Comparison of ENCODE assay signal across 22 cellular contexts in the genomic region with DNA sequence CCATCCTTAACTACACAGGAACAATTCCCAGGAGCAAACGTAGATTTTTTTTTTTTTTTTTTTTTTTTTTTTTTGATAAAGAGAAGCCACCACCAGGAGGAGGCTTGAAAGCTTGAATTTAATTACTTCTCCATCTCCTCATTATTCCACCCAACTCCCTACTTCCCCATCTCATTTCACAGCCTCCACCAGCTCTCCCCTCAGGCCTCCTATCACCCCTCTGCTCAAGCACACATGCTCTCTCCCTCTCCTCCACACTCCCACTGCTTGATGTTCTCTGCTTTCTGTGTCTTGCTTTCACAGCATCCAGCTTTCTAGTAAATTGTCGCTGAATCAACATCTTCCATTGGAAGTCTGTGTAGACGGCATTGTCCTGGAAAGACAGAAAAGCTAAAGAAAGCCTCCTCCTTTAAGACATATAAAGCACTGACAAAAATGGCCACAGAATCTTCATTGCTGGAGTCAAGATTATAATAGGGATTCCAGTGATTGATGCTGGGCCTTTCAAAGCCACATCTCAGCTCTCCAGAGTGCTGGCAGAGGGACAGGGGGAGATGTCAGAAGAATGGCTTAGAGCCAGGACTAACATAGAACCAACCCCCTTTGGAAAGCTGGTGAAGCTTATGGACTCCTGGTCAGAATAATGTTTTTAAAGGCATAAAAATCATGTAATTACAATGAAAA. TPM values are rescaled to one million over a fixed set of nuclear protein-coding genes. Genes with fewer than 3 reads are reported as not detected.
DNase-seq lines count a peak whose midpoint lies in the region; ATAC-seq, FAIRE-seq and TF ChIP-seq lines count a peak whose summit lies in the region.
"Had no signal": no experiment of that assay in that cellular context is flagged by ENCODE, and none has a peak within 500 bp of the region (broad histone marks: within the 10 kb centered on the region; RNA-seq: fewer than 3 reads in every experiment).

No MANE protein-coding gene starts in this region.

- H3K79me2 ChIP-seq in K562 (ENCODE audit: control insufficient read depth, insufficient read depth, low read length) = no peaks in the 10 kb centered on the region

- WGBS in K562 (ENCODE audit: insufficient coverage, low coverage, missing lambda C conversion rate) = 0% methylated on average over 3 of the region's 3 CpGs
- 94 to 100% methylated on average over 1 to 2 of the region's 3 CpGs for WGBS in mesodermal cell (ENCODE audit: insufficient coverage in 2 of 2), 2 experiments
- 69 to 93% methylated on average over 3 of the region's 3 CpGs for WGBS in aorta, 2 donors

- no peaks in the 10 kb centered on the region for H3K4me1 Mint-ChIP-seq in CD4-positive, alpha-beta memory T cell

- H3K36me3 Mint-ChIP-seq in CD4-positive, alpha-beta memory T cell = no peaks in the 10 kb centered on the region
- H3K36me3 Mint-ChIP-seq: natural killer cell treated with Interleukin-12 subunit alpha and Interleukin-12 subunit beta and Interleukin-15 and Interleukin-18, amount 100 ng/mL, for 72 hours had no signal

- FAIRE-seq in K562 (lab: Jason Lieb, UNC) = no peak
- FAIRE-seq: bronchial epithelial cell, urothelium cell line had no signal

- H3K36me3 ChIP-seq in BE2C (no peaks in the 10 kb centered on the region), K562 (ENCODE audit: control insufficient read depth, insufficient read depth, low read length) (no peaks in the 10 kb centered on the region), mesodermal cell (ENCODE audit: control insufficient read depth, insufficient read depth, low read length) (no peaks in the 10 kb centered on the region), aorta (ENCODE audit: control insufficient read depth in 1 of 2, insufficient read depth in 2 of 2, low read length in 1 of 2) (no peaks in the 10 kb centered on the region)
- no peaks in the 10 kb centered on the region for H3K36me3 ChIP-seq in CD4-positive, alpha-beta memory T cell (ENCODE audit: insufficient read depth, low read length)
- H3K36me3 ChIP-seq: prostate gland had no signal

- H3K9ac ChIP-seq in K562 (ENCODE audit: insufficient read depth in 1 of 2, low read depth in 2 of 2, low read length in 2 of 2) = no peak overlapping the region

- H4K20me1 ChIP-seq in K562 (replicated peaks; ENCODE audit: control insufficient read depth, insufficient read depth, low read length) = no peaks in the 10 kb centered on the region

- POLR2A ChIA-PET in HEK293T (lab: Yijun Ruan, JAX) (no interaction called here), K562 (lab: Yijun Ruan, JAX) (interaction anchor here (0.6 to 1.0 kb wide), 3 partner anchors 9 to 76 kb away, joined by 3 read pairs; no protein-coding TSS in a partner anchor)
- POLR2A ChIA-PET in CD4-positive, alpha-beta memory T cell (lab: Charles Lee; ENCODE audit: partially characterized antibody) = no interaction called here

- intact Hi-C loops in K562 (cut with micrococcal nuclease) = no loop called here
- intact Hi-C loops in CD4-positive, alpha-beta memory T cell (cut with micrococcal nuclease) = no loop called here
- intact Hi-C loops in aorta (cut with DNase I) = no loop called here

- H3K27ac ChIP-seq in K562 (ENCODE audit: extremely low read depth, low read depth, low read length) (no peak overlapping the region), mesodermal cell (ENCODE audit: low read depth, low read length, severe bottlenecking) (peak overlapping the region; percentile 33), aorta (ENCODE audit: low read depth in 1 of 2, low read length in 2 of 2) (no peak overlapping the region)
- no peak overlapping the region for H3K27ac ChIP-seq in CD4-positive, alpha-beta memory T cell (ENCODE audit: low read depth, low read length)
- H3K27ac ChIP-seq: prostate gland had no signal

- H3K27ac Mint-ChIP-seq in CD4-positive, alpha-beta memory T cell = no peak overlapping the region
- H3K27ac Mint-ChIP-seq: natural killer cell treated with Interleukin-12 subunit alpha and Interleukin-12 subunit beta and Interleukin-15 and Interleukin-18, amount 100 ng/mL, for 72 hours had no signal

- H3K9me3 ChIP-seq in BE2C (no peaks in the 10 kb centered on the region), K562 (replicated peaks; ENCODE audit: control insufficient read depth, insufficient read depth, low read depth, low read length) (no peaks in the 10 kb centered on the region), mesodermal cell (ENCODE audit: control insufficient read depth, low read length) (no peaks in the 10 kb centered on the region), aorta (ENCODE audit: control insufficient read depth, low read length) (no peaks in the 10 kb centered on the region)
- H3K9me3 ChIP-seq in CD4-positive, alpha-beta memory T cell (ENCODE audit: control insufficient read depth in 1 of 2, low read length in 2 of 2) = no peaks in the 10 kb centered on the region
- H3K9me3 ChIP-seq: prostate gland had no signal

- H3K4me3 Mint-ChIP-seq in CD4-positive, alpha-beta memory T cell = no peak overlapping the region
- H3K4me3 Mint-ChIP-seq: H9; natural killer cell treated with Interleukin-12 subunit alpha and Interleukin-12 subunit beta and Interleukin-15 and Interleukin-18, amount 100 ng/mL, for 72 hours had no signal

- no peak overlapping the region for H3K4me3 ChIP-seq in BE2C (ENCODE audit: low read depth, low read length)
- H3K4me3 ChIP-seq in K562 = no peak overlapping the region
- H3K4me3 ChIP-seq in mesodermal cell (ENCODE audit: extremely low read depth, insufficient read depth, low read length, poor library complexity, severe bottlenecking) = no peak overlapping the region
- H3K4me3 ChIP-seq in CD4-positive, alpha-beta memory T cell (ENCODE audit: low read length in 2 of 2) = no peak overlapping the region
- H3K4me3 ChIP-seq in aorta (ENCODE audit: low read length in 2 of 2) = no peak overlapping the region
- H3K4me3 ChIP-seq: prostate gland had no signal

- TF ChIP-seq POLR2A in K562 (conservative IDR thresholded peaks at IDR 0.05) = no peak

- TF ChIP-seq CTCF in BE2C (IDR thresholded peaks at IDR 0.05; ENCODE audit: low read depth, low read length) (peak; percentile 10; the same call in 1 of the 2 replicates), K562 (IDR thresholded peaks at IDR 0.05 in 2 of 3, conservative IDR thresholded peaks at IDR 0.05 in 1 of 3; ENCODE audit: insufficient read depth in 2 of 3, low read depth in 1 of 3, low read length in 3 of 3) (no peak)

- H3K27me3 ChIP-seq in BE2C (no peaks in the 10 kb centered on the region), K562 (ENCODE audit: control insufficient read depth in 2 of 2, insufficient read depth in 2 of 2, low read length in 2 of 2) (peaks cover 0 to 4% of the 10 kb centered on the region in 2 experiments; a peak in 1 of 5 replicates), aorta (ENCODE audit: control insufficient read depth in 1 of 2, insufficient read depth in 2 of 2, low read length in 1 of 2) (no peaks in the 10 kb centered on the region)
- no peaks in the 10 kb centered on the region for H3K27me3 ChIP-seq in CD4-positive, alpha-beta memory T cell (ENCODE audit: insufficient read depth, low read length)

- in situ Hi-C loops in K562 (cut with MboI) = no loop called here

- no peak overlapping the region for H3K4me2 ChIP-seq in K562 (ENCODE audit: insufficient read depth, low read length)

- peaks cover 20% of the 10 kb centered on the region for H3K4me1 ChIP-seq in BE2C
- no peaks in the 10 kb centered on the region for H3K4me1 ChIP-seq in K562 (replicated peaks in 1 of 2; ENCODE audit: control insufficient read depth in 2 of 2, insufficient read depth in 2 of 2, low read length in 2 of 2)
- peaks cover 17% of the 10 kb centered on the region for H3K4me1 ChIP-seq in mesodermal cell (ENCODE audit: control insufficient read depth, insufficient read depth, low read length, poor library complexity, severe bottlenecking)
- H3K4me1 ChIP-seq in CD4-positive, alpha-beta memory T cell (ENCODE audit: insufficient read depth, low read length) = no peaks in the 10 kb centered on the region
- peaks cover 0 to 3% of the 10 kb centered on the region in 2 donors for H3K4me1 ChIP-seq in aorta (ENCODE audit: control insufficient read depth in 1 of 2, insufficient read depth in 2 of 2, low read length in 2 of 2)
- H3K4me1 ChIP-seq: prostate gland had no signal

- CTCF ChIA-PET in HEK293T (lab: Yijun Ruan, JAX) (interaction anchor here (0.5 kb wide), 1 partner anchor 68 kb away, joined by 3 read pairs; no protein-coding TSS in a partner anchor), K562 (lab: Yijun Ruan, JAX; ENCODE audit: low intra/inter-chr PET ratio) (no interaction called here)
- CTCF ChIA-PET in CD4-positive, alpha-beta memory T cell (lab: Charles Lee; ENCODE audit: partially characterized antibody) = no interaction called here

- H3K9me1 ChIP-seq in K562 (ENCODE audit: control insufficient read depth, insufficient read depth, low read length) = no peaks in the 10 kb centered on the region

- TF ChIP-seq RAD21 in K562 (CRISPR knock-in tag; conservative IDR thresholded peaks at IDR 0.05 in 1 of 2, IDR thresholded peaks at IDR 0.05 in 1 of 2) = no peak

- no peaks in the 10 kb centered on the region for H3K9me3 Mint-ChIP-seq in CD4-positive, alpha-beta memory T cell
- H3K9me3 Mint-ChIP-seq: H9; natural killer cell treated with Interleukin-12 subunit alpha and Interleukin-12 subunit beta and Interleukin-15 and Interleukin-18, amount 100 ng/mL, for 72 hours had no signal

- H2AFZ ChIP-seq in K562 (ENCODE audit: low read depth, low read length) = no peak overlapping the region

- H3K27me3 Mint-ChIP-seq in CD4-positive, alpha-beta memory T cell = peaks cover 13 to 26% of the 10 kb centered on the region in 2 donors

- ATAC-seq in K562 (no peak), GM21576 (IDR thresholded peaks at IDR 0.05; ENCODE audit: unreplicated experiment) (no peak), aorta (ENCODE audit: low FRiP score) (no peak)
- ATAC-seq: activated CD4-positive, CD25-positive, alpha-beta regulatory T cell treated with anti-CD3 and anti-CD28 coated beads, Interleukin-2, amount 50 U/mL, for 24 hours; left colon; natural killer cell treated with Interleukin-12 subunit alpha and Interleukin-12 subunit beta and Interleukin-15 and Interleukin-18, amount 100 ng/mL, for 72 hours had no signal

- DNase-seq in BE2C (no peak), HEK293T (ENCODE audit: extremely low spot score) (no peak), K562 (ENCODE audit: extremely low read depth in 1 of 4, low spot score in 3 of 4) (no peak), NCI-H774 (lab: John Stamatoyannopoulos, UW) (no peak), aorta (no peak)
- no peak for DNase-seq in CD4-positive, alpha-beta memory T cell
- DNase-seq: activated T-cell treated with anti-CD3 and anti-CD28 coated beads, Interleukin-2, amount 50 U/mL, for 1 hour; DMS153; GF-D8; H9; left colon; MM.1S; NCI-H187; NCI-H510A; T1000 had no signal

- no peak for TF ChIP-seq EP300 in K562 (IDR thresholded peaks at IDR 0.05; ENCODE audit: low read length)

- no TSS peak for BruUV-seq in K562 (replicated peaks; lab: Mats Ljungman, UMichigan)

RNA-seq across cellular contexts. Expression of gene DOCK4, which starts 58.3 kb away (rescaled TPM):
- 26.7 TPM for polyA plus RNA-seq in BE2C (2012; ENCODE audit: insufficient read depth, insufficient read length, low read depth)
- 15.9 and 23.4 TPM in 2 replicates for total RNA-seq in K562 (2011; cell fraction: chromatin; rRNA removed; ENCODE audit: low replicate concordance)
- 3.8 and 8.0 TPM in 2 replicates for total RNA-seq in K562 (2011; cell fraction: nucleolus; rRNA removed)
- 10.6 and 11.6 TPM in 2 replicates for total RNA-seq in K562 (2011; cell fraction: nucleoplasm; rRNA removed)
- total RNA-seq in K562 (2014; rRNA removed) (1.5 and 2.0 TPM in 2 replicates), K562 (2014; rRNA removed; fragmentation: Illumina TruSeq; extraction: Trizol) (2.1 and 2.3 TPM in 2 replicates), K562 (2015; rRNA removed; fragmentation: Illumina TruSeq; extraction: Trizol) (1.7 and 2.1 TPM in 2 replicates), K562 (2021) (3.8 and 4.9 TPM in 2 replicates), aorta (10 to 100 TPM; 34.2 to 94.3 TPM)
- polyA plus RNA-seq in K562 (2011; rRNA removed) (3.7 and 5.7 TPM in 2 replicates), K562 (2014; fragmentation: Illumina TruSeq; extraction: Trizol) (1.8 and 2.9 TPM in 2 replicates), K562 (2014; fragmentation: Nextera tagmentation; extraction: Ambion mirVana) (under 1 TPM; 0.42 to 0.45 TPM), K562 (2014; rRNA removed) (3.3 and 3.8 TPM in 2 replicates), aorta (1 to 10 TPM; 2.9 to 5.8 TPM)
- polyA plus RNA-seq in K562 (2011; cell fraction: cytosol; rRNA removed) = 1.2 and 1.7 TPM in 2 replicates
- 18.4 and 29.9 TPM in 2 replicates for polyA plus RNA-seq in K562 (2011; cell fraction: nucleus; rRNA removed)
- polyA plus RNA-seq in K562 (2012) = 1.9 and 2.4 TPM in 2 replicates
- polyA minus RNA-seq in K562 (2011; rRNA and poly(A)+ RNA removed) = 4.3 and 6.8 TPM in 2 replicates
- 1.1 and 1.2 TPM in 2 replicates for polyA minus RNA-seq in K562 (2011; cell fraction: cytosol; rRNA and poly(A)+ RNA removed)
- polyA minus RNA-seq in K562 (2011; cell fraction: nucleus; rRNA and poly(A)+ RNA removed) = 10.6 and 13.5 TPM in 2 replicates
- 39.2 TPM for polyA plus RNA-seq in mesodermal cell (2013, experiment 1 of 2)
- polyA plus RNA-seq in mesodermal cell (2013, experiment 2 of 2) = 36.4 TPM
- 1 to 10 TPM; 1.2 to 1.5 TPM for total RNA-seq in CD4-positive, alpha-beta memory T cell
- polyA plus RNA-seq in CD4-positive, alpha-beta memory T cell = under 1 TPM in 1 of 2 donors, not detected in 1; 0.47 TPM

RNA-seq across cellular contexts. Expression of gene ZNF277, which starts 58.6 kb away (rescaled TPM):
- polyA plus RNA-seq in BE2C (2012; ENCODE audit: insufficient read depth, insufficient read length, low read depth) = 14.8 TPM
- 7.6 and 23.6 TPM in 2 replicates for total RNA-seq in K562 (2011; cell fraction: chromatin; rRNA removed; ENCODE audit: low replicate concordance)
- total RNA-seq in K562 (2011; cell fraction: nucleolus; rRNA removed) = 11.6 and 14.0 TPM in 2 replicates
- 13.6 and 16.2 TPM in 2 replicates for total RNA-seq in K562 (2011; cell fraction: nucleoplasm; rRNA removed)
- 14.3 and 18.8 TPM in 2 replicates for total RNA-seq in K562 (2014; rRNA removed)
- 33.5 and 42.0 TPM in 2 replicates for total RNA-seq in K562 (2014; rRNA removed; fragmentation: Illumina TruSeq; extraction: Trizol)
- total RNA-seq in K562 (2015; rRNA removed; fragmentation: Illumina TruSeq; extraction: Trizol) = 27.6 and 29.5 TPM in 2 replicates
- total RNA-seq in K562 (2021) = 18.5 and 20.3 TPM in 2 replicates
- polyA plus RNA-seq in K562 (2011; rRNA removed) = 25.0 and 28.7 TPM in 2 replicates
- polyA plus RNA-seq in K562 (2011; cell fraction: cytosol; rRNA removed) = 3.1 and 9.3 TPM in 2 replicates
- 4.4 and 7.7 TPM in 2 replicates for polyA plus RNA-seq in K562 (2011; cell fraction: nucleus; rRNA removed)
- polyA plus RNA-seq in K562 (2012) = 16.5 and 55.5 TPM in 2 replicates
- polyA plus RNA-seq in K562 (2014; fragmentation: Illumina TruSeq; extraction: Trizol) = 29.4 and 29.8 TPM in 2 replicates
- polyA plus RNA-seq in K562 (2014; fragmentation: Nextera tagmentation; extraction: Ambion mirVana) = 10 to 100 TPM; 27.4 to 27.7 TPM
- 19.3 and 20.7 TPM in 2 replicates for polyA plus RNA-seq in K562 (2014; rRNA removed)
- polyA minus RNA-seq in K562 (2011; rRNA and poly(A)+ RNA removed) = 31.5 and 38.3 TPM in 2 replicates
- polyA minus RNA-seq in K562 (2011; cell fraction: cytosol; rRNA and poly(A)+ RNA removed) = 18.6 and 19.1 TPM in 2 replicates
- polyA minus RNA-seq in K562 (2011; cell fraction: nucleus; rRNA and poly(A)+ RNA removed) = 17.2 and 19.0 TPM in 2 replicates
- polyA plus RNA-seq in mesodermal cell (2013, experiment 1 of 2) = 37.7 TPM
- polyA plus RNA-seq in mesodermal cell (2013, experiment 2 of 2) = 41.5 TPM
- total RNA-seq in CD4-positive, alpha-beta memory T cell = 10 to 100 TPM; 31.0 to 31.4 TPM
- polyA plus RNA-seq in CD4-positive, alpha-beta memory T cell = 10 to 100 TPM; 19.7 to 20.7 TPM
- 10 to 100 TPM; 20.3 to 21.6 TPM for total RNA-seq in aorta
- 10 to 100 TPM; 17.8 to 41.6 TPM for polyA plus RNA-seq in aorta
